9 cellular contexts compared by ENCODE assay signal in genomic region chr3:52454235-52454937, GRCh38. TPM values are rescaled to one million over a fixed set of nuclear protein-coding genes. Genes with fewer than 3 reads are reported as not detected.
A peak's percentile ranks its signal among the peaks of the same experiment; 100 is the strongest.
DNase-seq lines count a peak whose midpoint lies in the region; ATAC-seq and TF ChIP-seq lines count a peak whose summit lies in the region.
"Had no signal": no experiment of that assay in that cellular context is flagged by ENCODE, and none has a peak within 500 bp of the region (broad histone marks: within the 10 kb centered on the region; RNA-seq: fewer than 3 reads in every experiment).

No MANE protein-coding gene starts in this region.

- peaks cover 39% of the 10 kb centered on the region for H3K4me1 ChIP-seq in CD4-positive, CD25-positive, alpha-beta regulatory T cell (ENCODE audit: control insufficient read depth, insufficient read depth, low read length, poor library complexity, severe bottlenecking)
- peaks cover 31% of the 10 kb centered on the region for H3K4me1 ChIP-seq in OCI-LY7 (ENCODE audit: insufficient read depth, low read length, poor library complexity, severe bottlenecking)
- peaks cover 27% of the 10 kb centered on the region for H3K4me1 ChIP-seq in effector memory CD4-positive, alpha-beta T cell (ENCODE audit: control insufficient read depth, insufficient read depth, low read length, poor library complexity, severe bottlenecking)
- H3K4me1 ChIP-seq in neuron (ENCODE audit: insufficient read depth, low read length), result peaks cover 30% of the 10 kb centered on the region

- no peak for DNase-seq in CD4-positive, CD25-positive, alpha-beta regulatory T cell
- DNase-seq in OCI-LY7 (ENCODE audit: low spot score), result no peak
- no peak for DNase-seq in effector memory CD4-positive, alpha-beta T cell

- H3K4me3 ChIP-seq in CD4-positive, CD25-positive, alpha-beta regulatory T cell (ENCODE audit: low read depth, low read length), result peak overlapping the region; percentile 81
- H3K4me3 ChIP-seq in OCI-LY7 (ENCODE audit: low read depth, low read length, poor library complexity, severe bottlenecking) (peak overlapping the region; percentile 99), neuron (ENCODE audit: low read length) (no peak overlapping the region)
- H3K4me3 ChIP-seq in effector memory CD4-positive, alpha-beta T cell (ENCODE audit: insufficient read depth, low read depth, low read length, poor library complexity, severe bottlenecking), result peak overlapping the region; percentile 47

- no peak for TF ChIP-seq CTCF in OCI-LY7 (conservative IDR thresholded peaks at IDR 0.05; ENCODE audit: low read length)

- POLR2A ChIA-PET in OCI-LY7 (lab: Charles Lee), result interaction anchor here (0.6 kb wide), 1 partner anchor 311 kb away, joined by 3 read pairs; no protein-coding TSS in a partner anchor

- peak overlapping the region; percentile 94 for H3K27ac ChIP-seq in CD4-positive, CD25-positive, alpha-beta regulatory T cell (ENCODE audit: insufficient read depth, low read length, poor library complexity, severe bottlenecking)
- peak overlapping the region; percentile 28 for H3K27ac ChIP-seq in OCI-LY7 (ENCODE audit: low read depth, low read length, poor library complexity, severe bottlenecking)
- H3K27ac ChIP-seq in effector memory CD4-positive, alpha-beta T cell (ENCODE audit: insufficient read depth, low read length, poor library complexity, severe bottlenecking), result peak overlapping the region; percentile 88

- H3K36me3 Mint-ChIP-seq in CD4-positive, CD25-positive, alpha-beta regulatory T cell, result peaks cover 7% of the 10 kb centered on the region

- peaks cover 0 to 2% (median 0%) of the 10 kb centered on the region in 7 donors for H3K9me3 Mint-ChIP-seq in CD4-positive, CD25-positive, alpha-beta regulatory T cell

- peak overlapping the region; percentile 71; the same call in 1 of the 2 replicates for H2AFZ ChIP-seq in OCI-LY7 (ENCODE audit: low read length)
- peak overlapping the region; percentile 90 for H2AFZ ChIP-seq in neuron (ENCODE audit: low read depth, low read length)

- H3K36me3 ChIP-seq in CD4-positive, CD25-positive, alpha-beta regulatory T cell (ENCODE audit: control insufficient read depth, insufficient read depth, low read length), result peaks cover 16% of the 10 kb centered on the region
- H3K36me3 ChIP-seq in OCI-LY7 (ENCODE audit: insufficient read depth, low read length) (peaks cover 20% of the 10 kb centered on the region), neuron (ENCODE audit: insufficient read depth, low read length) (peaks cover 23% of the 10 kb centered on the region)
- H3K36me3 ChIP-seq in effector memory CD4-positive, alpha-beta T cell (ENCODE audit: control insufficient read depth, insufficient read depth, low read length), result peaks cover 17% of the 10 kb centered on the region

- peaks cover 0 to 34% (median 28%) of the 10 kb centered on the region in 4 donors for H3K4me1 Mint-ChIP-seq in CD4-positive, CD25-positive, alpha-beta regulatory T cell

- H3K9me3 ChIP-seq in CD4-positive, CD25-positive, alpha-beta regulatory T cell (ENCODE audit: control insufficient read depth in 2 of 2, low read length in 2 of 2), result no peaks in the 10 kb centered on the region
- H3K9me3 ChIP-seq in OCI-LY7 (ENCODE audit: low read length) (no peaks in the 10 kb centered on the region), neuron (ENCODE audit: low read length) (no peaks in the 10 kb centered on the region)
- no peaks in the 10 kb centered on the region for H3K9me3 ChIP-seq in effector memory CD4-positive, alpha-beta T cell (ENCODE audit: control insufficient read depth, low read length)

- no TSS peak for BruUV-seq in OCI-LY7 (replicated peaks; lab: Mats Ljungman, UMichigan)

- peaks cover 5% of the 10 kb centered on the region for H3K27me3 Mint-ChIP-seq in CD4-positive, CD25-positive, alpha-beta regulatory T cell

- H3K79me2 ChIP-seq in OCI-LY7 (ENCODE audit: insufficient read depth, low read depth, low read length), result peaks cover 13% of the 10 kb centered on the region; the same call in 1 of the 2 replicates

- no peaks in the 10 kb centered on the region for H3K27me3 ChIP-seq in CD4-positive, CD25-positive, alpha-beta regulatory T cell (ENCODE audit: control insufficient read depth, insufficient read depth, low read length)
- no peaks in the 10 kb centered on the region for H3K27me3 ChIP-seq in effector memory CD4-positive, alpha-beta T cell (replicated peaks; ENCODE audit: control insufficient read depth, insufficient read depth, low read length, poor library complexity, severe bottlenecking)
- H3K27me3 ChIP-seq in neuron (ENCODE audit: insufficient read depth, low read length), result peaks cover 5% of the 10 kb centered on the region

- H4K20me1 ChIP-seq in OCI-LY7 (ENCODE audit: insufficient read depth, low read length), result no peaks in the 10 kb centered on the region

- intact Hi-C loops in OCI-LY7 (cut with micrococcal nuclease; ENCODE audit: unreplicated experiment), result no loop called here

- peak overlapping the region; percentile 94 to 97 (median 94) for H3K4me3 Mint-ChIP-seq in CD4-positive, CD25-positive, alpha-beta regulatory T cell

- peak overlapping the region; percentile 99 to 100 (median 100) for H3K27ac Mint-ChIP-seq in CD4-positive, CD25-positive, alpha-beta regulatory T cell

- CTCF ChIA-PET in OCI-LY7 (lab: Charles Lee; ENCODE audit: unreplicated experiment), result interaction anchor here (1.0 to 1.1 kb wide), 2 partner anchors 16 to 42 kb away, joined by 3 to 4 read pairs; no protein-coding TSS in a partner anchor

- ATAC-seq in CD4-positive, CD25-positive, alpha-beta regulatory T cell (ENCODE audit: low read depth in 2 of 2), result no peak
- ATAC-seq in HG03045 (IDR thresholded peaks at IDR 0.05; ENCODE audit: unreplicated experiment) (no peak), HG03571 (IDR thresholded peaks at IDR 0.05; ENCODE audit: unreplicated experiment) (no peak), HG03139 (IDR thresholded peaks at IDR 0.05; ENCODE audit: unreplicated experiment) (no peak), HG02852 (IDR thresholded peaks at IDR 0.05; ENCODE audit: unreplicated experiment) (no peak)

- H3K4me2 ChIP-seq in OCI-LY7 (ENCODE audit: low read length), result peak overlapping the region; percentile 94

- H3K9me2 ChIP-seq in OCI-LY7 (ENCODE audit: insufficient read depth, low read length), result no peaks in the 10 kb centered on the region

RNA-seq across cellular contexts. Expression of gene TNNC1, which starts 0.5 kb away (rescaled TPM):
- total RNA-seq in CD4-positive, CD25-positive, alpha-beta regulatory T cell, result 3.9 TPM
- 1 to 10 TPM in 1 of 4 donors, under 1 TPM in 3; 0.38 to 1.1 (median 0.52) TPM for polyA plus RNA-seq in CD4-positive, CD25-positive, alpha-beta regulatory T cell
- total RNA-seq in OCI-LY7 (2014; rRNA removed; shearing (Covaris generic)), result 0.57 and 0.90 TPM in 2 replicates
- total RNA-seq in OCI-LY7 (2022), result 3.2 and 5.0 TPM in 2 replicates

RNA-seq across cellular contexts. Expression of gene NISCH, which starts 1.0 kb away (rescaled TPM):
- total RNA-seq in CD4-positive, CD25-positive, alpha-beta regulatory T cell, result 168 TPM
- 10 to 100 TPM; 12.6 to 17.4 (median 15.2) TPM for polyA plus RNA-seq in CD4-positive, CD25-positive, alpha-beta regulatory T cell
- total RNA-seq in OCI-LY7 (2014; rRNA removed; shearing (Covaris generic)), result 53.8 and 60.5 TPM in 2 replicates
- 73.3 and 78.5 TPM in 2 replicates for total RNA-seq in OCI-LY7 (2022)

RNA-seq across cellular contexts. Expression of gene SEMA3G, which starts 9.5 kb away (rescaled TPM):
- 33.1 TPM for total RNA-seq in CD4-positive, CD25-positive, alpha-beta regulatory T cell
- 1 to 10 TPM; 3.2 to 5.4 (median 3.6) TPM for polyA plus RNA-seq in CD4-positive, CD25-positive, alpha-beta regulatory T cell
- not detected in 2 replicates for total RNA-seq in OCI-LY7 (2014; rRNA removed; shearing (Covaris generic))
- 0.15 TPM in 1 of 2 replicates, not detected in the other for total RNA-seq in OCI-LY7 (2022)
- total RNA-seq: LHCN-M2 had no signal

RNA-seq across cellular contexts. Expression of gene STAB1, which starts 40.8 kb away (rescaled TPM):
- 0.42 TPM for total RNA-seq in CD4-positive, CD25-positive, alpha-beta regulatory T cell
- polyA plus RNA-seq in CD4-positive, CD25-positive, alpha-beta regulatory T cell, result not detected
- total RNA-seq in OCI-LY7 (2014; rRNA removed; shearing (Covaris generic)), result not detected in 2 replicates
- total RNA-seq in OCI-LY7 (2022), result not detected in 2 replicates

RNA-seq across cellular contexts. Expression of gene PHF7, which starts 43.9 kb away (rescaled TPM):
- 14.7 TPM for total RNA-seq in CD4-positive, CD25-positive, alpha-beta regulatory T cell
- polyA plus RNA-seq in CD4-positive, CD25-positive, alpha-beta regulatory T cell, result 10 to 100 TPM in 3 of 4 donors, 1 to 10 TPM in 1; 7.0 to 15.5 (median 12.7) TPM
- total RNA-seq in OCI-LY7 (2014; rRNA removed; shearing (Covaris generic)), result 32.9 and 33.3 TPM in 2 replicates
- 44.5 and 61.4 TPM in 2 replicates for total RNA-seq in OCI-LY7 (2022)

Comparison
In these comparisons a context has a peak if more than half of its experiments do, and no peak if none do; other contexts are left out.
1. H3K27ac ChIP-seq: peak in every context shown above with its lines; median percentile 94 in CD4-positive, CD25-positive, alpha-beta regulatory T cell; 88 in effector memory CD4-positive, alpha-beta T cell; 28 in OCI-LY7.
2. RNA of gene SEMA3G, which starts 9.5 kb away (total RNA-seq): 33.1 TPM in CD4-positive, CD25-positive, alpha-beta regulatory T cell (single experiment); 0.15 TPM in OCI-LY7; every median in the first group is over 10 times any median in the second.